In the genomic region with DNA sequence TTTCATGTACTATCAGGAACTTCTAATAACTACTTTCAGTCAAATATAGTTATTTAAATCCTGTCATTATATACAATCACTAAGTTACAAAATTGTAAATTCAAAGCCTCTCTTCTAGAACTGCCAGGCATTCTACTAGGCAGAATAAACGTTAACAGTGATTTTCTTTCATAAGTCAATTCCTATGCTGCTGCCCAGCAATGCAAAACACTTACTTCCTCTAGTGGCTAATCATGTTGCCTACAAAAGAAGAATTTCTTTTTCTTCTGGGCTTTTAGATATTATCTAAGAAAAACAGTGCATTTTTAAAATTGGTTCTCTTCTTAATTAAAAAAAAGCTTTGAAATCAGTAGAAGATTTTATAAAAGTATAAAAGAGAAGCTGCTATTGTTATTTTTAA, we compare ENCODE assay signal across 11 cellular contexts.
A peak's percentile ranks its signal among the peaks of the same experiment; 100 is the strongest.
DNase-seq lines count a peak whose midpoint lies in the region; ATAC-seq and TF ChIP-seq lines count a peak whose summit lies in the region.
"Had no signal": no experiment of that assay in that cellular context is flagged by ENCODE, and none has a peak within 500 bp of the region (broad histone marks: within the 10 kb centered on the region; RNA-seq: fewer than 3 reads in every experiment).

No MANE protein-coding gene starts in this region.

- H3K9me3 Mint-ChIP-seq in nephron, result no peaks in the 10 kb centered on the region

- H3K4me1 Mint-ChIP-seq in nephron, result peaks cover 8% of the 10 kb centered on the region

- peak; percentile 47 to 56 (median 50) for TF ChIP-seq CTCF in nephron (IDR thresholded peaks at IDR 0.05; ENCODE audit: unreplicated experiment in 3 of 3)

- peaks cover 3% of the 10 kb centered on the region for H3K27me3 Mint-ChIP-seq in nephron (ENCODE audit: low read depth)

- H3K36me3 Mint-ChIP-seq in nephron (ENCODE audit: low read depth), result no peaks in the 10 kb centered on the region

- peak overlapping the region in 1 of 3 experiments; percentile 63 for H3K27ac Mint-ChIP-seq in nephron

- H3K4me3 Mint-ChIP-seq in nephron, result no peak overlapping the region

- DNase-seq in Ammon's horn (ENCODE audit: low spot score), result peak; percentile 45
- DNase-seq in RPMI7951 (ENCODE audit: low read depth), result peak; percentile 48
- peak; percentile 69 for DNase-seq in fibroblast of gingiva (ENCODE audit: low read depth)
- no peak for DNase-seq in DMS53 treated with DMSO at 0.1 percent for 48 hours (lab: John Stamatoyannopoulos, UW; ENCODE audit: unreplicated experiment)
- DNase-seq in GDM1 (lab: John Stamatoyannopoulos, UW), result no peak
- DNase-seq in NCI-H1092 (lab: John Stamatoyannopoulos, UW), result no peak
- DNase-seq: activated CD4-positive, alpha-beta T cell treated with anti-CD3 and anti-CD28 coated beads, Interleukin-2, amount 50 U/mL, for 4 hours; stimulated activated CD4-positive, alpha-beta T cell treated with anti-CD3 and anti-CD28 coated beads, Interleukin-15, amount 100 ng/mL, for 24 hours had no signal

- no peak for ATAC-seq in GM18502 (IDR thresholded peaks at IDR 0.05; ENCODE audit: poor library complexity, unreplicated experiment)
- ATAC-seq: K562 had no signal

Comparison
In these comparisons a context has a peak if more than half of its experiments do, and no peak if none do; other contexts are left out.
1. DNase-seq: peak in Ammon's horn (single experiment), RPMI7951 (single experiment) and fibroblast of gingiva (single experiment); none in DMS53 treated with DMSO at 0.1 percent for 48 hours (single experiment), GDM1 (single experiment) and NCI-H1092 (single experiment).